Comparison of ENCODE assay signal across 15 cellular contexts in genomic region chr10:84166620-84167288, GRCh38. TPM values are rescaled to one million over a fixed set of nuclear protein-coding genes. Genes with fewer than 3 reads are reported as not detected.
DNase-seq lines count a peak whose midpoint lies in the region; ATAC-seq lines count a peak whose summit lies in the region.
"Had no signal": no experiment of that assay in that cellular context is flagged by ENCODE, and none has a peak within 500 bp of the region (broad histone marks: within the 10 kb centered on the region; RNA-seq: fewer than 3 reads in every experiment).

No MANE protein-coding gene starts in this region.

- no peaks in the 10 kb centered on the region for H3K4me1 Mint-ChIP-seq in CD8-positive, alpha-beta memory T cell
- H3K4me1 Mint-ChIP-seq: CD4-positive, alpha-beta memory T cell had no signal

- H3K36me3 ChIP-seq in CD8-positive, alpha-beta memory T cell (ENCODE audit: insufficient read depth, low read length), result no peaks in the 10 kb centered on the region
- H3K36me3 ChIP-seq: sigmoid colon, thoracic aorta had no signal

- DNase-seq in NCI-H2029 treated with DMSO at 0.1 percent for 48 hours (lab: John Stamatoyannopoulos, UW) (no peak), A172 (ENCODE audit: low spot score) (no peak), NCI-H1105 (lab: John Stamatoyannopoulos, UW) (no peak)
- no peak for DNase-seq in CD8-positive, alpha-beta memory T cell
- DNase-seq: CD4-positive, alpha-beta memory T cell; NCI-H510A treated with DMSO at 0.1 percent for 48 hours; sigmoid colon had no signal

- peaks cover 5 to 14% of the 10 kb centered on the region in 2 donors for H3K27me3 Mint-ChIP-seq in CD8-positive, alpha-beta memory T cell

- POLR2A ChIA-PET in CD8-positive, alpha-beta memory T cell (lab: Charles Lee), result no interaction called here

- no peak overlapping the region for H3K27ac Mint-ChIP-seq in CD8-positive, alpha-beta memory T cell
- H3K27ac Mint-ChIP-seq: CD4-positive, alpha-beta memory T cell; GM23338 had no signal

- H3K27me3 ChIP-seq in CD8-positive, alpha-beta memory T cell (ENCODE audit: insufficient read depth, low read length, poor library complexity, severe bottlenecking), result no peaks in the 10 kb centered on the region
- H3K27me3 ChIP-seq: sigmoid colon had no signal

- CTCF ChIA-PET in CD8-positive, alpha-beta memory T cell (lab: Charles Lee), result interaction anchor here (1.4 kb wide), 1 partner anchor 19 kb away, joined by 4 read pairs; no protein-coding TSS in a partner anchor

- no peaks in the 10 kb centered on the region for H3K9me3 Mint-ChIP-seq in CD8-positive, alpha-beta memory T cell
- H3K9me3 Mint-ChIP-seq: CD4-positive, alpha-beta memory T cell had no signal

- ATAC-seq in GM19043 (IDR thresholded peaks at IDR 0.05; ENCODE audit: low read depth, unreplicated experiment) (peak; percentile 39), HG02678 (IDR thresholded peaks at IDR 0.05; ENCODE audit: unreplicated experiment) (peak; percentile 58), HG03442 (IDR thresholded peaks at IDR 0.05; ENCODE audit: unreplicated experiment) (peak; percentile 76)
- ATAC-seq: GM23338 had no signal

- H3K4me3 Mint-ChIP-seq in CD8-positive, alpha-beta memory T cell, result no peak overlapping the region
- H3K4me3 Mint-ChIP-seq: CD4-positive, alpha-beta memory T cell; GM23338 had no signal

- no peaks in the 10 kb centered on the region for H3K4me1 ChIP-seq in CD8-positive, alpha-beta memory T cell (ENCODE audit: insufficient read depth, low read length)
- H3K4me1 ChIP-seq: sigmoid colon had no signal

- no peak overlapping the region for H3K4me3 ChIP-seq in CD8-positive, alpha-beta memory T cell (ENCODE audit: low read length)
- H3K4me3 ChIP-seq: coronary artery, GM23338, sigmoid colon, thoracic aorta had no signal

- H3K36me3 Mint-ChIP-seq in CD8-positive, alpha-beta memory T cell, result peaks cover 0 to 11% (median 0%) of the 10 kb centered on the region in 3 donors
- H3K36me3 Mint-ChIP-seq: CD4-positive, alpha-beta memory T cell had no signal

- H3K9me3 ChIP-seq in CD8-positive, alpha-beta memory T cell (ENCODE audit: low read length), result no peaks in the 10 kb centered on the region
- H3K9me3 ChIP-seq: sigmoid colon, thoracic aorta had no signal

- H3K27ac ChIP-seq in CD8-positive, alpha-beta memory T cell (ENCODE audit: low read depth, low read length), result no peak overlapping the region
- H3K27ac ChIP-seq: coronary artery, sigmoid colon, thoracic aorta had no signal

RNA-seq across cellular contexts. Expression of gene GPR15LG, which starts 6.8 kb away (rescaled TPM):
- total RNA-seq in A172 (2014; rRNA removed; shearing (Covaris generic)), result not detected in 2 replicates
- not detected for total RNA-seq in CD8-positive, alpha-beta memory T cell
- polyA plus RNA-seq in CD8-positive, alpha-beta memory T cell, result not detected
- total RNA-seq: CD4-positive, alpha-beta memory T cell; GM23338; HT-29; sigmoid colon; thoracic aorta had no signal
- polyA plus RNA-seq: CD4-positive, alpha-beta memory T cell; GM23338 had no signal

RNA-seq across cellular contexts. Expression of gene GHITM, which starts 27.4 kb away (rescaled TPM):
- total RNA-seq in A172 (2014; rRNA removed; shearing (Covaris generic)), result 364 and 445 TPM in 2 replicates
- total RNA-seq in CD8-positive, alpha-beta memory T cell, result 100 to 1,000 TPM; 218 TPM
- polyA plus RNA-seq in CD8-positive, alpha-beta memory T cell, result 294 TPM

RNA-seq across cellular contexts. Expression of gene CDHR1, which starts 27.6 kb away (rescaled TPM):
- total RNA-seq in A172 (2014; rRNA removed; shearing (Covaris generic)), result not detected in 2 replicates
- 1 to 10 TPM; 1.4 to 1.7 TPM for total RNA-seq in CD8-positive, alpha-beta memory T cell
- 1.4 TPM for polyA plus RNA-seq in CD8-positive, alpha-beta memory T cell
- total RNA-seq: HT-29 had no signal
- polyA plus RNA-seq: CD4-positive, alpha-beta memory T cell had no signal

RNA-seq across cellular contexts. Expression of gene LRIT2, which starts 58.6 kb away (rescaled TPM):
- total RNA-seq in A172 (2014; rRNA removed; shearing (Covaris generic)), result not detected in 2 replicates
- not detected for total RNA-seq in CD8-positive, alpha-beta memory T cell
- not detected for polyA plus RNA-seq in CD8-positive, alpha-beta memory T cell
- total RNA-seq: CD4-positive, alpha-beta memory T cell; GM23338; HT-29; sigmoid colon; thoracic aorta had no signal
- polyA plus RNA-seq: adipose tissue; CD4-positive, alpha-beta memory T cell; GM23338 had no signal
